Comparison of ENCODE assay signal across 11 cellular contexts in genomic region chr4:154744341-154744948, GRCh38. TPM values are rescaled to one million over a fixed set of nuclear protein-coding genes. Genes with fewer than 3 reads are reported as not detected.
DNase-seq lines count a peak whose midpoint lies in the region; ATAC-seq lines count a peak whose summit lies in the region.
"Had no signal": no experiment of that assay in that cellular context is flagged by ENCODE, and none has a peak within 500 bp of the region (broad histone marks: within the 10 kb centered on the region; RNA-seq: fewer than 3 reads in every experiment).

No MANE protein-coding gene starts in this region.

- H3K4me1 ChIP-seq in iPS-15b (ENCODE audit: control insufficient read depth, insufficient read depth, low read length) (peaks cover 13% of the 10 kb centered on the region), skeletal muscle satellite cell (ENCODE audit: control insufficient read depth, insufficient read depth, low read length) (peaks cover 20% of the 10 kb centered on the region)

- no peaks in the 10 kb centered on the region for H3K9me3 Mint-ChIP-seq in activated T-helper 1 cell treated with anti-CD3 and anti-CD28 coated beads, Interleukin-12 subunit alpha, Interleukin-12 subunit beta, Interleukin-2, Interleukin-4 antibody, amounts not matched to agents 30 ng/mL and 10 ng/mL and 1 ng/mL, durations not matched to agents 14 hours and 24 hours and 36 hours

- peak overlapping the region; percentile 85 for H3K4me3 Mint-ChIP-seq in activated T-helper 1 cell treated with anti-CD3 and anti-CD28 coated beads, Interleukin-12 subunit alpha, Interleukin-12 subunit beta, Interleukin-2, Interleukin-4 antibody, amounts not matched to agents 30 ng/mL and 10 ng/mL and 1 ng/mL, durations not matched to agents 14 hours and 24 hours and 36 hours

- H3K27me3 ChIP-seq in iPS-15b (ENCODE audit: control insufficient read depth, insufficient read depth, low read length) (peaks cover 31% of the 10 kb centered on the region), skeletal muscle satellite cell (ENCODE audit: control insufficient read depth, insufficient read depth, low read length) (peaks cover 78% of the 10 kb centered on the region)

- peaks cover 63% of the 10 kb centered on the region for H3K27me3 Mint-ChIP-seq in activated T-helper 1 cell treated with anti-CD3 and anti-CD28 coated beads, Interleukin-12 subunit alpha, Interleukin-12 subunit beta, Interleukin-2, Interleukin-4 antibody, amounts not matched to agents 30 ng/mL and 10 ng/mL and 1 ng/mL, durations not matched to agents 14 hours and 24 hours and 36 hours (ENCODE audit: insufficient read depth)

- peak overlapping the region; percentile 56 for H3K9ac ChIP-seq in iPS-15b (ENCODE audit: low read depth, low read length)
- H3K9ac ChIP-seq in skeletal muscle satellite cell (ENCODE audit: low read depth, low read length) = no peak overlapping the region

- no peak overlapping the region for H3K27ac Mint-ChIP-seq in activated T-helper 1 cell treated with anti-CD3 and anti-CD28 coated beads, Interleukin-12 subunit alpha, Interleukin-12 subunit beta, Interleukin-2, Interleukin-4 antibody, amounts not matched to agents 30 ng/mL and 10 ng/mL and 1 ng/mL, durations not matched to agents 14 hours and 24 hours and 36 hours

- H3K9me3 ChIP-seq in iPS-15b (ENCODE audit: control insufficient read depth, insufficient read depth, low read length) (no peaks in the 10 kb centered on the region), skeletal muscle satellite cell (replicated peaks; ENCODE audit: low read length) (no peaks in the 10 kb centered on the region)
- H3K9me3 ChIP-seq: right atrium auricular region had no signal

- intact Hi-C loops in activated T-helper 1 cell treated with anti-CD3 and anti-CD28 coated beads, Interleukin-12 subunit alpha, Interleukin-12 subunit beta, Interleukin-2, Interleukin-4 antibody, amounts not matched to agents 30 ng/mL and 10 ng/mL and 1 ng/mL, durations not matched to agents 14 hours and 24 hours and 36 hours (cut with micrococcal nuclease) = loop anchor here (5.0 to 10.0 kb wide), 4 partner anchors 190 to 952 kb away; partner anchors contain the start of genes DCHS2, GUCY1A1 and PLRG1

- peak; percentile 12 for ATAC-seq in HG03159 (IDR thresholded peaks at IDR 0.05; ENCODE audit: unreplicated experiment)

- H3K4me2 ChIP-seq in skeletal muscle satellite cell (ENCODE audit: low read length) = peak overlapping the region; percentile 80

- H3K36me3 ChIP-seq in iPS-15b (ENCODE audit: control insufficient read depth, insufficient read depth, low read length) (no peaks in the 10 kb centered on the region), skeletal muscle satellite cell (ENCODE audit: insufficient read depth, low read length) (no peaks in the 10 kb centered on the region)
- H3K36me3 ChIP-seq: right atrium auricular region had no signal

- H3K4me3 ChIP-seq in iPS-15b (ENCODE audit: low read depth, low read length) (peak overlapping the region; percentile 90), skeletal muscle satellite cell (ENCODE audit: low read length) (peak overlapping the region; percentile 61)

- peaks cover 12% of the 10 kb centered on the region for H3K4me1 Mint-ChIP-seq in activated T-helper 1 cell treated with anti-CD3 and anti-CD28 coated beads, Interleukin-12 subunit alpha, Interleukin-12 subunit beta, Interleukin-2, Interleukin-4 antibody, amounts not matched to agents 30 ng/mL and 10 ng/mL and 1 ng/mL, durations not matched to agents 14 hours and 24 hours and 36 hours (ENCODE audit: low read depth)

- H3K36me3 Mint-ChIP-seq in activated T-helper 1 cell treated with anti-CD3 and anti-CD28 coated beads, Interleukin-12 subunit alpha, Interleukin-12 subunit beta, Interleukin-2, Interleukin-4 antibody, amounts not matched to agents 30 ng/mL and 10 ng/mL and 1 ng/mL, durations not matched to agents 14 hours and 24 hours and 36 hours (ENCODE audit: low read depth) = no peaks in the 10 kb centered on the region

- DNase-seq in activated T-helper 1 cell treated with anti-CD3 and anti-CD28 coated beads, Interleukin-12 subunit alpha, Interleukin-12 subunit beta, Interleukin-2, Interleukin-4 antibody, amounts not matched to agents 30 ng/mL and 10 ng/mL and 1 ng/mL, durations not matched to agents 14 hours and 24 hours and 36 hours (ENCODE audit: low spot score) = no peak
- no peak for DNase-seq in NCI-H2196 treated with DMSO at 0.1 percent for 48 hours (lab: John Stamatoyannopoulos, UW; ENCODE audit: unreplicated experiment)
- DNase-seq in cerebellum (ENCODE audit: low spot score) = no peak
- no peak for DNase-seq in SK-N-DZ (ENCODE audit: low spot score)
- no peak for DNase-seq in COR-L47 (lab: John Stamatoyannopoulos, UW)
- DNase-seq: MV-4-11 had no signal

RNA-seq across cellular contexts. Expression of gene LRAT, which starts 0.6 kb away (rescaled TPM):
- not detected in 2 replicates for total RNA-seq in activated T-helper 1 cell treated with anti-CD3 and anti-CD28 coated beads, Interleukin-12 subunit alpha, Interleukin-12 subunit beta, Interleukin-2, Interleukin-4 antibody, amounts not matched to agents 30 ng/mL and 10 ng/mL and 1 ng/mL, durations not matched to agents 14 hours and 24 hours and 36 hours
- total RNA-seq in skeletal muscle satellite cell (2012; rRNA removed) = not detected in 2 replicates
- total RNA-seq in cerebellum = 1.6 TPM
- polyA plus RNA-seq in SK-N-DZ (2014; cell fraction: cytosol; rRNA removed) = not detected in 2 replicates
- not detected in 2 replicates for polyA plus RNA-seq in SK-N-DZ (2014; cell fraction: nucleus; rRNA removed)
- total RNA-seq: T-helper 2 cell treated with Interferon-gamma antibody and Interleukin-4, amounts not matched to agents 100 ng/mL and 5 ng/mL, for 36 hours had no signal

RNA-seq across cellular contexts. Expression of gene RBM46, which starts 36.6 kb away (rescaled TPM):
- not detected in 2 replicates for total RNA-seq in activated T-helper 1 cell treated with anti-CD3 and anti-CD28 coated beads, Interleukin-12 subunit alpha, Interleukin-12 subunit beta, Interleukin-2, Interleukin-4 antibody, amounts not matched to agents 30 ng/mL and 10 ng/mL and 1 ng/mL, durations not matched to agents 14 hours and 24 hours and 36 hours
- 0.25 and 0.44 TPM in 2 replicates for total RNA-seq in skeletal muscle satellite cell (2012; rRNA removed)
- total RNA-seq in cerebellum = 0.27 TPM
- not detected in 2 replicates for polyA plus RNA-seq in SK-N-DZ (2014; cell fraction: cytosol; rRNA removed)
- not detected in 2 replicates for polyA plus RNA-seq in SK-N-DZ (2014; cell fraction: nucleus; rRNA removed)
- total RNA-seq: right atrium auricular region; T-helper 2 cell treated with Interferon-gamma antibody and Interleukin-4, amounts not matched to agents 100 ng/mL and 5 ng/mL, for 36 hours had no signal
